19 cellular contexts compared by ENCODE assay signal in the genomic region with DNA sequence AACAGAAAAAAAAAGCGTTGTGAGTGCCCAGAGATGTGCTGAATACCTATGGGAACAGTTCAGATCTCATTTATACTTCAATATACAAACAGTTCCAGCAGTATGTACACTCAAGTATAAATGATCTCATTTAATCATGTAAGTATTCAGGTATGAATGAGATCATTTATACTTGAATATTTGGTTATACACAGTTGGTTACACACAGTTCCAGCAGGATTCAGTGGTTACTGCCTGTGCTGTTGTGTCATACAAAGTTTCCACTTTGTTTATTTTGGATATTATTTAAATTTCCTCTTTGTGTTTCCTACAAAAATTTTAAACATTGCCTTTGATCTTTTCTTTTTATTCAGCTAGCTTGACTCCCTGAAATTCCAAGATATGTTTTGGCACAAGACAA.
DNase-seq lines count a peak whose midpoint lies in the region; ATAC-seq, FAIRE-seq and TF ChIP-seq lines count a peak whose summit lies in the region.
"Had no signal": no experiment of that assay in that cellular context is flagged by ENCODE, and none has a peak within 500 bp of the region (broad histone marks: within the 10 kb centered on the region; RNA-seq: fewer than 3 reads in every experiment).

No MANE protein-coding gene starts in this region.

- no peak overlapping the region for H3K27ac Mint-ChIP-seq in CD4-positive, alpha-beta T cell
- H3K27ac Mint-ChIP-seq: activated naive CD8-positive, alpha-beta T cell treated with anti-CD3 and anti-CD28 coated beads, Interleukin-2, amount 10 ng/mL, durations not matched to agents 7 days and 5 days had no signal

- no peaks in the 10 kb centered on the region for H3K9me3 Mint-ChIP-seq in CD4-positive, alpha-beta T cell

- intact Hi-C loops in CD4-positive, alpha-beta T cell (cut with DNase I, micrococcal nuclease), result no loop called here

- H3K9me3 ChIP-seq in CD4-positive, alpha-beta T cell (ENCODE audit: control insufficient read depth, low read length), result no peaks in the 10 kb centered on the region
- H3K9me3 ChIP-seq: colonic mucosa, lower lobe of right lung, thoracic aorta had no signal

- DNase-seq in AG08395 (ENCODE audit: low spot score) (peak; percentile 19), M059J (ENCODE audit: low read depth) (peak; percentile 63), bronchial epithelial cell (ENCODE audit: low read depth) (peak; percentile 84), kidney tubule cell (ENCODE audit: low spot score) (peak; percentile 74), NCI-H2196 treated with DMSO at 0.1 percent for 48 hours (lab: John Stamatoyannopoulos, UW; ENCODE audit: unreplicated experiment) (no peak), hippocampal formation (lab: John Stamatoyannopoulos, UW) (no peak), HPDE6-E6E7 (ENCODE audit: extremely low spot score) (no peak)
- no peak for DNase-seq in CD4-positive, alpha-beta T cell
- DNase-seq: activated CD4-positive, alpha-beta T cell treated with anti-CD3 and anti-CD28 coated beads, Interleukin-2, amount 50 U/mL, for 1 hour; activated naive CD8-positive, alpha-beta T cell treated with anti-CD3 and anti-CD28 coated beads, Interleukin-2, amount 10 ng/mL, durations not matched to agents 7 days and 5 days; activated T-cell treated with anti-CD3 and anti-CD28 coated beads, Interleukin-2, amount 50 U/mL, for 1 hour; colonic mucosa; erythroblast; GOT3; lower lobe of right lung; stimulated activated CD4-positive, alpha-beta T cell treated with anti-CD3 and anti-CD28 coated beads, Interleukin-2, amount 100 ng/mL, for 24 hours had no signal

- no peak overlapping the region for H3K4me3 Mint-ChIP-seq in CD4-positive, alpha-beta T cell
- H3K4me3 Mint-ChIP-seq: activated naive CD8-positive, alpha-beta T cell treated with anti-CD3 and anti-CD28 coated beads, Interleukin-2, amount 10 ng/mL, durations not matched to agents 7 days and 5 days; nephron had no signal

- no peak for ATAC-seq in CD4-positive, alpha-beta T cell (ENCODE audit: poor library complexity)
- ATAC-seq: HepG2, lower lobe of right lung had no signal

- no peak overlapping the region for H3K4me3 ChIP-seq in bronchial epithelial cell (ENCODE audit: low read depth, low read length)
- H3K4me3 ChIP-seq: colonic mucosa, lower lobe of right lung, thoracic aorta had no signal

- FAIRE-seq in bronchial epithelial cell (lab: Jason Lieb, UNC), result no peak
- FAIRE-seq: HepG2 had no signal

- no peak overlapping the region for H3K27ac ChIP-seq in CD4-positive, alpha-beta T cell (ENCODE audit: low read depth, low read length)
- H3K27ac ChIP-seq: colonic mucosa, lower lobe of right lung, thoracic aorta had no signal

- no peaks in the 10 kb centered on the region for H3K27me3 ChIP-seq in bronchial epithelial cell (ENCODE audit: control insufficient read depth, insufficient read depth, low read length)
- no peaks in the 10 kb centered on the region for H3K27me3 ChIP-seq in CD4-positive, alpha-beta T cell (ENCODE audit: control insufficient read depth, insufficient read depth, low read length)
- H3K27me3 ChIP-seq: colonic mucosa had no signal

- POLR2A ChIA-PET in CD4-positive, alpha-beta T cell (lab: Charles Lee), result interaction anchor here (0.6 kb wide), 1 partner anchor 196 kb away, joined by 3 read pairs; no protein-coding TSS in a partner anchor

- H3K36me3 ChIP-seq in bronchial epithelial cell (ENCODE audit: control insufficient read depth, insufficient read depth, low read length), result no peaks in the 10 kb centered on the region
- H3K36me3 ChIP-seq: colonic mucosa, lower lobe of right lung, thoracic aorta had no signal

- no peaks in the 10 kb centered on the region for H3K27me3 Mint-ChIP-seq in CD4-positive, alpha-beta T cell
- H3K27me3 Mint-ChIP-seq: activated naive CD8-positive, alpha-beta T cell treated with anti-CD3 and anti-CD28 coated beads, Interleukin-2, amount 10 ng/mL, durations not matched to agents 7 days and 5 days had no signal

- H3K36me3 Mint-ChIP-seq in CD4-positive, alpha-beta T cell (ENCODE audit: low read depth), result no peaks in the 10 kb centered on the region

- H3K4me1 Mint-ChIP-seq in CD4-positive, alpha-beta T cell (ENCODE audit: low read depth), result peaks cover 9% of the 10 kb centered on the region

- TF ChIP-seq CTCF in bronchial epithelial cell (IDR thresholded peaks at IDR 0.05; ENCODE audit: insufficient read depth, low read length, severe bottlenecking), result no peak
- TF ChIP-seq CTCF in CD4-positive, alpha-beta T cell (IDR thresholded peaks at IDR 0.05), result no peak

- CTCF ChIA-PET in CD4-positive, alpha-beta T cell (lab: Charles Lee), result no interaction called here

Comparison
In these comparisons a context has a peak if more than half of its experiments do, and no peak if none do; other contexts are left out.
1. DNase-seq: peak in AG08395 (single experiment), M059J (single experiment), bronchial epithelial cell (single experiment) and kidney tubule cell (single experiment); none in CD4-positive, alpha-beta T cell (0 of 10), NCI-H2196 treated with DMSO at 0.1 percent for 48 hours (single experiment), hippocampal formation (0 of 2) and HPDE6-E6E7 (single experiment).